2 cellular contexts compared by ENCODE assay signal in the genomic region with DNA sequence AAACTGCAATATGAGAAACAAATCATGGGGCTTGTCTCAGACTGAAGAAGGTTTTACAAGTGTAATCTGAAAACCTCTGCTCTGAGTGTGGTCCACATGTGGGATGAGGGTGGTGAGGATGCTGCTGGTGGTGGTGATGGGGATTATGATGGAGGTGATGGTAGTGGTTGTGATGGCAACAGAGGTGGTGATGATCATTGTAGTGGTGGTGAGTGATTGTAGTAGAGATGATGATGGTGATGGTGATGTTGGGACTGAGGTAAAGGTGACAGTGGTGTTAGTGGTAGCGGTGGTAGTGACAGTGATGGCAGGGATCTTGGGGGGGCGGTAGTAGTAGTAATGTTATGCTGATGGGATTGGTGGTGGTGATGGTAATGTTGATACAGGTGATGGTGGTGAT.
TF ChIP-seq lines count a peak whose summit lies in the region.

No MANE protein-coding gene starts in this region.

TF ChIP-seq in IMR-90, 13 proteins besides CTCF, POLR2A, EP300 and RAD21:
- no peak for TF ChIP-seq MAFK (IDR thresholded peaks at IDR 0.05; ENCODE audit: low read depth, low read length)
- no peak for TF ChIP-seq BHLHE40 (IDR thresholded peaks at IDR 0.05; ENCODE audit: low read depth, low read length)
- TF ChIP-seq, protein P1, sequence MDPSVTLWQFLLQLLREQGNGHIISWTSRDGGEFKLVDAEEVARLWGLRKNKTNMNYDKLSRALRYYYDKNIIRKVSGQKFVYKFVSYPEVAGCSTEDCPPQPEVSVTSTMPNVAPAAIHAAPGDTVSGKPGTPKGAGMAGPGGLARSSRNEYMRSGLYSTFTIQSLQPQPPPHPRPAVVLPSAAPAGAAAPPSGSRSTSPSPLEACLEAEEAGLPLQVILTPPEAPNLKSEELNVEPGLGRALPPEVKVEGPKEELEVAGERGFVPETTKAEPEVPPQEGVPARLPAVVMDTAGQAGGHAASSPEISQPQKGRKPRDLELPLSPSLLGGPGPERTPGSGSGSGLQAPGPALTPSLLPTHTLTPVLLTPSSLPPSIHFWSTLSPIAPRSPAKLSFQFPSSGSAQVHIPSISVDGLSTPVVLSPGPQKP (IDR thresholded peaks at IDR 0.05; ENCODE audit: borderline replicate concordance, low read depth, low read length): no peak
- TF ChIP-seq FOS (IDR thresholded peaks at IDR 0.05; ENCODE audit: low read depth, low read length): no peak
- TF ChIP-seq NFE2L2 (IDR thresholded peaks at IDR 0.05; ENCODE audit: low read depth, low read length): no peak
- TF ChIP-seq MXI1 (IDR thresholded peaks at IDR 0.05; ENCODE audit: borderline replicate concordance, low read depth, low read length): no peak
- TF ChIP-seq, protein P2, sequence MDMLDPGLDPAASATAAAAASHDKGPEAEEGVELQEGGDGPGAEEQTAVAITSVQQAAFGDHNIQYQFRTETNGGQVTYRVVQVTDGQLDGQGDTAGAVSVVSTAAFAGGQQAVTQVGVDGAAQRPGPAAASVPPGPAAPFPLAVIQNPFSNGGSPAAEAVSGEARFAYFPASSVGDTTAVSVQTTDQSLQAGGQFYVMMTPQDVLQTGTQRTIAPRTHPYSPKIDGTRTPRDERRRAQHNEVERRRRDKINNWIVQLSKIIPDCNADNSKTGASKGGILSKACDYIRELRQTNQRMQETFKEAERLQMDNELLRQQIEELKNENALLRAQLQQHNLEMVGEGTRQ (IDR thresholded peaks at IDR 0.05; ENCODE audit: low read depth, low read length): no peak
- TF ChIP-seq SMC3 (IDR thresholded peaks at IDR 0.05; ENCODE audit: low read depth, low read length): no peak
- no peak for TF ChIP-seq CHD1 (IDR thresholded peaks at IDR 0.05; ENCODE audit: low read depth, low read length)
- TF ChIP-seq MAZ (IDR thresholded peaks at IDR 0.05; ENCODE audit: borderline replicate concordance, low read depth, low read length): no peak
- no peak for TF ChIP-seq RCOR1 (IDR thresholded peaks at IDR 0.05; ENCODE audit: insufficient replicate concordance, low read length)
- TF ChIP-seq RFX5 (IDR thresholded peaks at IDR 0.05; ENCODE audit: low read depth, low read length): no peak
- no peak for TF ChIP-seq CEBPB (IDR thresholded peaks at IDR 0.05; ENCODE audit: low read depth, low read length)

TF ChIP-seq in H1, 55 proteins besides CTCF, POLR2A, EP300 and RAD21:
- TF ChIP-seq NRF1 (IDR thresholded peaks at IDR 0.05; ENCODE audit: low read depth, low read length) (no peak), POLR2AphosphoS5 (IDR thresholded peaks at IDR 0.05; ENCODE audit: low read depth, low read length) (no peak), BRCA1 (IDR thresholded peaks at IDR 0.05; ENCODE audit: low read depth, low read length) (no peak), RBBP5 (IDR thresholded peaks at IDR 0.05; ENCODE audit: borderline replicate concordance, low read depth, low read length) (no peak), SIN3A (conservative IDR thresholded peaks at IDR 0.05 in 1 of 2, IDR thresholded peaks at IDR 0.05 in 1 of 2; ENCODE audit: low read depth in 1 of 2, low read length in 2 of 2) (no peak), GABPA (IDR thresholded peaks at IDR 0.05; ENCODE audit: borderline replicate concordance, insufficient read depth, low read length) (no peak), TCF12 (IDR thresholded peaks at IDR 0.05; ENCODE audit: low read depth, low read length) (no peak), KDM1A (IDR thresholded peaks at IDR 0.05; ENCODE audit: borderline replicate concordance, low read length) (no peak), SP2 (IDR thresholded peaks at IDR 0.05; ENCODE audit: low read length) (no peak), YY1 (IDR thresholded peaks at IDR 0.05; ENCODE audit: low read depth, low read length) (no peak), CREB1 (IDR thresholded peaks at IDR 0.05) (no peak), TAF7 (optimal IDR thresholded peaks at IDR 0.05; ENCODE audit: borderline replicate concordance, low read depth, low read length) (no peak)
- TF ChIP-seq, protein P3, sequence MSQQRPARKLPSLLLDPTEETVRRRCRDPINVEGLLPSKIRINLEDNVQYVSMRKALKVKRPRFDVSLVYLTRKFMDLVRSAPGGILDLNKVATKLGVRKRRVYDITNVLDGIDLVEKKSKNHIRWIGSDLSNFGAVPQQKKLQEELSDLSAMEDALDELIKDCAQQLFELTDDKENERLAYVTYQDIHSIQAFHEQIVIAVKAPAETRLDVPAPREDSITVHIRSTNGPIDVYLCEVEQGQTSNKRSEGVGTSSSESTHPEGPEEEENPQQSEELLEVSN (IDR thresholded peaks at IDR 0.05): no peak
